ENCODE assay signal across 18 cellular contexts in genomic region chr12:132632521-132633228, GRCh38. TPM values are rescaled to one million over a fixed set of nuclear protein-coding genes. Genes with fewer than 3 reads are reported as not detected.
DNase-seq lines count a peak whose midpoint lies in the region; ATAC-seq, FAIRE-seq and TF ChIP-seq lines count a peak whose summit lies in the region.
"Had no signal": no experiment of that assay in that cellular context is flagged by ENCODE, and none has a peak within 500 bp of the region (broad histone marks: within the 10 kb centered on the region; RNA-seq: fewer than 3 reads in every experiment).

No MANE protein-coding gene starts in this region.

- H3K4me3 ChIP-seq in HEK293 (ENCODE audit: low read depth, low read length) (no peak overlapping the region), K562 (no peak overlapping the region)

- H3K9me3 Mint-ChIP-seq in naive B cell (no peaks in the 10 kb centered on the region), type B pancreatic cell (no peaks in the 10 kb centered on the region)
- no peaks in the 10 kb centered on the region for H3K9me3 Mint-ChIP-seq in activated CD8-positive, alpha-beta memory T cell treated with anti-CD3 and anti-CD28 coated beads, Interleukin-2, amount 10 ng/mL, durations not matched to agents 7 days and 5 days (ENCODE audit: low read depth)
- H3K9me3 Mint-ChIP-seq: CD4-positive, alpha-beta T cell had no signal

- 83% methylated on average over 14 of the region's 17 CpGs for WGBS in K562 (ENCODE audit: insufficient coverage, low coverage, missing lambda C conversion rate)

- FAIRE-seq in K562 (lab: Jason Lieb, UNC), result no peak

- no peaks in the 10 kb centered on the region for H3K9me3 ChIP-seq in HEK293 (ENCODE audit: control insufficient read depth, insufficient read depth, low read depth, low read length)
- no peaks in the 10 kb centered on the region for H3K9me3 ChIP-seq in K562 (replicated peaks; ENCODE audit: control insufficient read depth, insufficient read depth, low read depth, low read length)
- H3K9me3 ChIP-seq: BE2C had no signal

- H3K4me2 ChIP-seq in K562 (ENCODE audit: insufficient read depth, low read length), result no peak overlapping the region

- ATAC-seq in K562, result no peak
- peak; percentile 73 to 76 for ATAC-seq in naive B cell (ENCODE audit: low read depth in 2 of 2)
- ATAC-seq in left colon, result no peak
- ATAC-seq in activated CD8-positive, alpha-beta memory T cell treated with anti-CD3 and anti-CD28 coated beads, Interleukin-2, amount 10 ng/mL, durations not matched to agents 7 days and 5 days, result no peak

- H3K36me3 Mint-ChIP-seq in naive B cell (peaks cover 38 to 47% of the 10 kb centered on the region in 2 donors), type B pancreatic cell (peaks cover 43% of the 10 kb centered on the region)
- H3K36me3 Mint-ChIP-seq in activated CD8-positive, alpha-beta memory T cell treated with anti-CD3 and anti-CD28 coated beads, Interleukin-2, amount 10 ng/mL, durations not matched to agents 7 days and 5 days, result peaks cover 67% of the 10 kb centered on the region

- TF ChIP-seq EP300 in K562 (IDR thresholded peaks at IDR 0.05; ENCODE audit: low read length), result no peak

- H3K9ac ChIP-seq in K562 (ENCODE audit: insufficient read depth in 1 of 2, low read depth in 2 of 2, low read length in 2 of 2), result no peak overlapping the region

- H3K27ac Mint-ChIP-seq in naive B cell (peak overlapping the region in 3 of 6 donors; percentile 53 to 84 (median 79)), type B pancreatic cell (no peak overlapping the region)
- no peak overlapping the region for H3K27ac Mint-ChIP-seq in activated CD8-positive, alpha-beta memory T cell treated with anti-CD3 and anti-CD28 coated beads, Interleukin-2, amount 10 ng/mL, durations not matched to agents 7 days and 5 days
- H3K27ac Mint-ChIP-seq: CD4-positive, alpha-beta T cell had no signal

- in situ Hi-C loops in K562 (cut with MboI), result no loop called here

- POLR2A ChIA-PET in HEK293 (lab: Yijun Ruan, JAX) (no interaction called here), K562 (lab: Yijun Ruan, JAX) (interaction anchor here (0.7 to 1.2 kb wide), 2 partner anchors 23 to 25 kb away, joined by 3 to 4 read pairs; no protein-coding TSS in a partner anchor)

- H3K79me2 ChIP-seq in K562 (ENCODE audit: control insufficient read depth, insufficient read depth, low read length), result no peaks in the 10 kb centered on the region

- intact Hi-C loops in K562 (cut with micrococcal nuclease) (no loop called here), left colon (cut with DNase I, micrococcal nuclease) (no loop called here)

- TF ChIP-seq RAD21 in K562 (CRISPR knock-in tag; conservative IDR thresholded peaks at IDR 0.05 in 1 of 2, IDR thresholded peaks at IDR 0.05 in 1 of 2), result no peak

- H3K9me1 ChIP-seq in K562 (ENCODE audit: control insufficient read depth, insufficient read depth, low read length), result peaks cover 5% of the 10 kb centered on the region

- TF ChIP-seq CTCF in HEK293 (tag by site-specific recombination; IDR thresholded peaks at IDR 0.05) (no peak), K562 (IDR thresholded peaks at IDR 0.05 in 2 of 3, conservative IDR thresholded peaks at IDR 0.05 in 1 of 3; ENCODE audit: insufficient read depth in 2 of 3, low read depth in 1 of 3, low read length in 3 of 3) (no peak), type B pancreatic cell (conservative IDR thresholded peaks at IDR 0.05) (no peak)

- H3K4me1 Mint-ChIP-seq in naive B cell, result peaks cover 5 to 16% (median 8%) of the 10 kb centered on the region in 3 donors
- H3K4me1 Mint-ChIP-seq in type B pancreatic cell (ENCODE audit: unreplicated experiment), result no peaks in the 10 kb centered on the region
- H3K4me1 Mint-ChIP-seq in activated CD8-positive, alpha-beta memory T cell treated with anti-CD3 and anti-CD28 coated beads, Interleukin-2, amount 10 ng/mL, durations not matched to agents 7 days and 5 days, result peaks cover under 1% of the 10 kb centered on the region

- H3K27me3 ChIP-seq in K562 (ENCODE audit: control insufficient read depth in 2 of 2, insufficient read depth in 2 of 2, low read length in 2 of 2), result no peaks in the 10 kb centered on the region
- H3K27me3 ChIP-seq: BE2C had no signal

- H3K27me3 Mint-ChIP-seq in naive B cell (no peaks in the 10 kb centered on the region), type B pancreatic cell (no peaks in the 10 kb centered on the region)
- no peaks in the 10 kb centered on the region for H3K27me3 Mint-ChIP-seq in activated CD8-positive, alpha-beta memory T cell treated with anti-CD3 and anti-CD28 coated beads, Interleukin-2, amount 10 ng/mL, durations not matched to agents 7 days and 5 days
- H3K27me3 Mint-ChIP-seq: CD4-positive, alpha-beta T cell had no signal

- H2AFZ ChIP-seq in K562 (ENCODE audit: low read depth, low read length), result no peak overlapping the region

- peaks cover 37 to 96% of the 10 kb centered on the region in 2 experiments for H3K36me3 ChIP-seq in HEK293 (ENCODE audit: control insufficient read depth in 2 of 2, insufficient read depth in 1 of 2, low read length in 2 of 2)
- peaks cover 94% of the 10 kb centered on the region for H3K36me3 ChIP-seq in K562 (ENCODE audit: control insufficient read depth, insufficient read depth, low read length)

- no peak overlapping the region for H3K27ac ChIP-seq in HEK293 (ENCODE audit: extremely low read depth, low read depth, low read length)
- H3K27ac ChIP-seq in K562 (ENCODE audit: extremely low read depth, low read depth, low read length), result no peak overlapping the region

- no peak for TF ChIP-seq POLR2A in K562 (conservative IDR thresholded peaks at IDR 0.05)

- no peaks in the 10 kb centered on the region for H4K20me1 ChIP-seq in K562 (replicated peaks; ENCODE audit: control insufficient read depth, insufficient read depth, low read length)

- no TSS peak for BruUV-seq in K562 (replicated peaks; lab: Mats Ljungman, UMichigan)

- CTCF ChIA-PET in HEK293 (lab: Yijun Ruan, JAX) (interaction anchor here (0.6 to 1.1 kb wide), 2 partner anchors 10 to 33 kb away, joined by 3 to 4 read pairs; no protein-coding TSS in a partner anchor), K562 (lab: Yijun Ruan, JAX; ENCODE audit: low intra/inter-chr PET ratio) (no interaction called here)
- CTCF ChIA-PET in activated CD8-positive, alpha-beta memory T cell treated with anti-CD3 and anti-CD28 coated beads, Interleukin-2, amount 10 ng/mL, durations not matched to agents 7 days and 5 days (lab: Charles Lee), result interaction anchor here (0.9 to 1.6 kb wide), 3 partner anchors 9 to 18 kb away, joined by 3 to 4 read pairs (median 3); no protein-coding TSS in a partner anchor

- H3K4me3 Mint-ChIP-seq in naive B cell (peak overlapping the region in 4 of 8 donors; percentile 16 to 42 (median 28)), type B pancreatic cell (no peak overlapping the region)
- no peak overlapping the region for H3K4me3 Mint-ChIP-seq in activated CD8-positive, alpha-beta memory T cell treated with anti-CD3 and anti-CD28 coated beads, Interleukin-2, amount 10 ng/mL, durations not matched to agents 7 days and 5 days
- H3K4me3 Mint-ChIP-seq: CD4-positive, alpha-beta T cell had no signal

- H3K4me1 ChIP-seq in HEK293 (ENCODE audit: control insufficient read depth, insufficient read depth, low read length), result no peaks in the 10 kb centered on the region
- 0 out of 5 replicates have a peak, but pooled peaks cover 0 to 3% of the 10 kb centered on the region in 2 experiments for H3K4me1 ChIP-seq in K562 (replicated peaks in 1 of 2; ENCODE audit: control insufficient read depth in 2 of 2, insufficient read depth in 2 of 2, low read length in 2 of 2)
- H3K4me1 ChIP-seq: BE2C had no signal

- DNase-seq in K562 (ENCODE audit: extremely low read depth in 1 of 4, low spot score in 3 of 4) (no peak), naive B cell (peak; percentile 42), left colon (no peak), NCI-H1048 (lab: John Stamatoyannopoulos, UW) (no peak), type B pancreatic cell (ENCODE audit: extremely low spot score, unreplicated experiment) (no peak)
- no peak for DNase-seq in activated CD8-positive, alpha-beta memory T cell treated with anti-CD3 and anti-CD28 coated beads, Interleukin-2, amount 10 ng/mL, durations not matched to agents 7 days and 5 days
- DNase-seq: BE2C; CD4-positive, alpha-beta T cell; EL; GOT3; IMR-90; NCI-H187; NCI-H69; OCI-M1; SIG-M5 had no signal

RNA-seq across cellular contexts. Expression of gene P2RX2, which starts 14.1 kb away (rescaled TPM):
- not detected in 2 replicates for total RNA-seq in K562 (2011; cell fraction: chromatin; rRNA removed; ENCODE audit: low replicate concordance)
- not detected in 2 replicates for total RNA-seq in K562 (2011; cell fraction: nucleolus; rRNA removed)
- total RNA-seq in K562 (2011; cell fraction: nucleoplasm; rRNA removed), result not detected in 2 replicates
- not detected in 2 replicates for total RNA-seq in K562 (2014; rRNA removed)
- not detected in 2 replicates for total RNA-seq in K562 (2014; rRNA removed; fragmentation: Illumina TruSeq; extraction: Trizol)
- not detected in 2 replicates for total RNA-seq in K562 (2015; rRNA removed; fragmentation: Illumina TruSeq; extraction: Trizol)
- not detected in 2 replicates for total RNA-seq in K562 (2021)
- polyA plus RNA-seq in K562 (2011; rRNA removed), result not detected in 2 replicates
- not detected in 2 replicates for polyA plus RNA-seq in K562 (2011; cell fraction: cytosol; rRNA removed)
- polyA plus RNA-seq in K562 (2011; cell fraction: nucleus; rRNA removed), result not detected in 2 replicates
- polyA plus RNA-seq in K562 (2012), result 0.06 and 0.14 TPM in 2 replicates
- polyA plus RNA-seq in K562 (2014; fragmentation: Illumina TruSeq; extraction: Trizol), result not detected in 2 replicates
- polyA plus RNA-seq in K562 (2014; fragmentation: Nextera tagmentation; extraction: Ambion mirVana), result not detected
- not detected in 2 replicates for polyA plus RNA-seq in K562 (2014; rRNA removed)
- polyA minus RNA-seq in K562 (2011; rRNA and poly(A)+ RNA removed), result not detected in 2 replicates
- not detected in 2 replicates for polyA minus RNA-seq in K562 (2011; cell fraction: cytosol; rRNA and poly(A)+ RNA removed)
- polyA minus RNA-seq in K562 (2011; cell fraction: nucleus; rRNA and poly(A)+ RNA removed), result not detected in 2 replicates
- not detected for polyA plus RNA-seq in naive B cell (ENCODE audit: low read depth in 6 of 6)
- total RNA-seq in left colon, result under 1 TPM; 0.34 to 0.45 TPM
- 2.8 and 5.4 TPM in 2 replicates for total RNA-seq in type B pancreatic cell (ENCODE audit: low replicate concordance)
- not detected for total RNA-seq in activated CD8-positive, alpha-beta memory T cell treated with anti-CD3 and anti-CD28 coated beads, Interleukin-2, amount 10 ng/mL, durations not matched to agents 7 days and 5 days
- total RNA-seq: CD4-positive, alpha-beta T cell; IMR-90; LHCN-M2; RPMI7951 had no signal
- polyA plus RNA-seq: IMR-90 had no signal

RNA-seq across cellular contexts. Expression of gene LRCOL1, which starts 22.3 kb away (rescaled TPM):
- total RNA-seq in K562 (2011; cell fraction: chromatin; rRNA removed; ENCODE audit: low replicate concordance), result not detected in 2 replicates
- not detected in 2 replicates for total RNA-seq in K562 (2011; cell fraction: nucleolus; rRNA removed)
- not detected in 2 replicates for total RNA-seq in K562 (2011; cell fraction: nucleoplasm; rRNA removed)
- not detected in 2 replicates for total RNA-seq in K562 (2014; rRNA removed)
- not detected in 2 replicates for total RNA-seq in K562 (2014; rRNA removed; fragmentation: Illumina TruSeq; extraction: Trizol)
- not detected in 2 replicates for total RNA-seq in K562 (2015; rRNA removed; fragmentation: Illumina TruSeq; extraction: Trizol)
- total RNA-seq in K562 (2021), result not detected in 2 replicates
- not detected in 2 replicates for polyA plus RNA-seq in K562 (2011; rRNA removed)
- 0.09 TPM in 1 of 2 replicates, not detected in the other for polyA plus RNA-seq in K562 (2011; cell fraction: cytosol; rRNA removed)
- polyA plus RNA-seq in K562 (2011; cell fraction: nucleus; rRNA removed), result 0.20 TPM in 1 of 2 replicates, not detected in the other
- polyA plus RNA-seq in K562 (2012), result not detected in 2 replicates
- polyA plus RNA-seq in K562 (2014; fragmentation: Illumina TruSeq; extraction: Trizol), result not detected in 2 replicates
- polyA plus RNA-seq in K562 (2014; fragmentation: Nextera tagmentation; extraction: Ambion mirVana), result not detected
- polyA plus RNA-seq in K562 (2014; rRNA removed), result not detected in 2 replicates
- polyA minus RNA-seq in K562 (2011; rRNA and poly(A)+ RNA removed), result not detected in 2 replicates
- polyA minus RNA-seq in K562 (2011; cell fraction: cytosol; rRNA and poly(A)+ RNA removed), result not detected in 2 replicates
- polyA minus RNA-seq in K562 (2011; cell fraction: nucleus; rRNA and poly(A)+ RNA removed), result not detected in 2 replicates
- polyA plus RNA-seq in naive B cell (ENCODE audit: low read depth in 6 of 6), result not detected
- not detected for total RNA-seq in left colon
- not detected in 2 replicates for total RNA-seq in type B pancreatic cell (ENCODE audit: low replicate concordance)
- not detected for total RNA-seq in activated CD8-positive, alpha-beta memory T cell treated with anti-CD3 and anti-CD28 coated beads, Interleukin-2, amount 10 ng/mL, durations not matched to agents 7 days and 5 days
- total RNA-seq: CD4-positive, alpha-beta T cell; IMR-90; LHCN-M2; RPMI7951 had no signal

RNA-seq across cellular contexts. Expression of gene POLE, which starts 54.5 kb away (rescaled TPM):
- total RNA-seq in K562 (2011; cell fraction: chromatin; rRNA removed; ENCODE audit: low replicate concordance), result 895 and 1,680 TPM in 2 replicates
- total RNA-seq in K562 (2011; cell fraction: nucleolus; rRNA removed), result 685 and 695 TPM in 2 replicates
- 707 and 745 TPM in 2 replicates for total RNA-seq in K562 (2011; cell fraction: nucleoplasm; rRNA removed)
- total RNA-seq in K562 (2014; rRNA removed) (83.6 and 86.3 TPM in 2 replicates), K562 (2014; rRNA removed; fragmentation: Illumina TruSeq; extraction: Trizol) (36.3 and 39.1 TPM in 2 replicates), K562 (2015; rRNA removed; fragmentation: Illumina TruSeq; extraction: Trizol) (42.2 and 42.3 TPM in 2 replicates), K562 (2021) (130 and 154 TPM in 2 replicates), left colon (10 to 100 TPM; 38.3 to 57.6 TPM), type B pancreatic cell (ENCODE audit: low replicate concordance) (67.3 and 113 TPM in 2 replicates)
- polyA plus RNA-seq in K562 (2011; rRNA removed) (49.6 and 81.7 TPM in 2 replicates), K562 (2014; fragmentation: Illumina TruSeq; extraction: Trizol) (64.2 and 65.6 TPM in 2 replicates), K562 (2014; fragmentation: Nextera tagmentation; extraction: Ambion mirVana) (1 to 10 TPM; 2.4 to 2.5 TPM), K562 (2014; rRNA removed) (90.6 and 126 TPM in 2 replicates), naive B cell (ENCODE audit: low read depth in 6 of 6) (1 to 10 TPM in 5 of 6 donors, not detected in 1; 1.7 to 8.2 (median 2.6) TPM)
- 34.1 and 49.5 TPM in 2 replicates for polyA plus RNA-seq in K562 (2011; cell fraction: cytosol; rRNA removed)
- polyA plus RNA-seq in K562 (2011; cell fraction: nucleus; rRNA removed), result 471 and 640 TPM in 2 replicates
- polyA plus RNA-seq in K562 (2012), result 78.0 and 105 TPM in 2 replicates
- 94.9 and 115 TPM in 2 replicates for polyA minus RNA-seq in K562 (2011; rRNA and poly(A)+ RNA removed)
- 123 and 159 TPM in 2 replicates for polyA minus RNA-seq in K562 (2011; cell fraction: cytosol; rRNA and poly(A)+ RNA removed)
- 317 and 354 TPM in 2 replicates for polyA minus RNA-seq in K562 (2011; cell fraction: nucleus; rRNA and poly(A)+ RNA removed)
- 100 to 1,000 TPM; 170 to 221 TPM for total RNA-seq in activated CD8-positive, alpha-beta memory T cell treated with anti-CD3 and anti-CD28 coated beads, Interleukin-2, amount 10 ng/mL, durations not matched to agents 7 days and 5 days

RNA-seq across cellular contexts. Expression of gene PXMP2, which starts 54.7 kb away (rescaled TPM):
- total RNA-seq in K562 (2011; cell fraction: chromatin; rRNA removed; ENCODE audit: low replicate concordance), result 19.3 and 34.7 TPM in 2 replicates
- total RNA-seq in K562 (2011; cell fraction: nucleolus; rRNA removed), result 30.4 and 31.9 TPM in 2 replicates
- total RNA-seq in K562 (2011; cell fraction: nucleoplasm; rRNA removed), result 32.8 and 57.0 TPM in 2 replicates
- total RNA-seq in K562 (2014; rRNA removed) (66.1 and 70.9 TPM in 2 replicates), K562 (2014; rRNA removed; fragmentation: Illumina TruSeq; extraction: Trizol) (34.8 and 37.8 TPM in 2 replicates), K562 (2015; rRNA removed; fragmentation: Illumina TruSeq; extraction: Trizol) (39.8 and 41.0 TPM in 2 replicates), K562 (2021) (46.1 and 49.6 TPM in 2 replicates), left colon (100 to 1,000 TPM in 1 of 2 donors, 10 to 100 TPM in 1; 93.1 to 112 TPM), type B pancreatic cell (ENCODE audit: low replicate concordance) (23.6 and 38.5 TPM in 2 replicates)
- polyA plus RNA-seq in K562 (2011; rRNA removed) (37.7 and 44.7 TPM in 2 replicates), K562 (2014; fragmentation: Illumina TruSeq; extraction: Trizol) (43.1 and 52.3 TPM in 2 replicates), K562 (2014; fragmentation: Nextera tagmentation; extraction: Ambion mirVana) (1 to 10 TPM; 3.0 to 6.8 TPM), K562 (2014; rRNA removed) (64.0 and 66.0 TPM in 2 replicates), naive B cell (ENCODE audit: low read depth in 6 of 6) (10 to 100 TPM in 1 of 6 donors, 1 to 10 TPM in 5; 6.2 to 10.4 (median 7.9) TPM)
- 48.9 and 69.8 TPM in 2 replicates for polyA plus RNA-seq in K562 (2011; cell fraction: cytosol; rRNA removed)
- polyA plus RNA-seq in K562 (2011; cell fraction: nucleus; rRNA removed), result 30.7 and 38.7 TPM in 2 replicates
- 43.7 and 55.0 TPM in 2 replicates for polyA plus RNA-seq in K562 (2012)
- 14.0 and 19.0 TPM in 2 replicates for polyA minus RNA-seq in K562 (2011; rRNA and poly(A)+ RNA removed)
- 12.7 and 15.9 TPM in 2 replicates for polyA minus RNA-seq in K562 (2011; cell fraction: cytosol; rRNA and poly(A)+ RNA removed)
- polyA minus RNA-seq in K562 (2011; cell fraction: nucleus; rRNA and poly(A)+ RNA removed), result 7.6 and 10.8 TPM in 2 replicates
- 10 to 100 TPM; 23.3 to 26.0 TPM for total RNA-seq in activated CD8-positive, alpha-beta memory T cell treated with anti-CD3 and anti-CD28 coated beads, Interleukin-2, amount 10 ng/mL, durations not matched to agents 7 days and 5 days

Comparison
In these comparisons a context has a peak if more than half of its experiments do, and no peak if none do; other contexts are left out.
1. ATAC-seq: peak in naive B cell (2 of 2); none in K562 (single experiment), left colon (single experiment) and activated CD8-positive, alpha-beta memory T cell treated with anti-CD3 and anti-CD28 coated beads, Interleukin-2, amount 10 ng/mL, durations not matched to agents 7 days and 5 days (single experiment).